In the genomic region with DNA sequence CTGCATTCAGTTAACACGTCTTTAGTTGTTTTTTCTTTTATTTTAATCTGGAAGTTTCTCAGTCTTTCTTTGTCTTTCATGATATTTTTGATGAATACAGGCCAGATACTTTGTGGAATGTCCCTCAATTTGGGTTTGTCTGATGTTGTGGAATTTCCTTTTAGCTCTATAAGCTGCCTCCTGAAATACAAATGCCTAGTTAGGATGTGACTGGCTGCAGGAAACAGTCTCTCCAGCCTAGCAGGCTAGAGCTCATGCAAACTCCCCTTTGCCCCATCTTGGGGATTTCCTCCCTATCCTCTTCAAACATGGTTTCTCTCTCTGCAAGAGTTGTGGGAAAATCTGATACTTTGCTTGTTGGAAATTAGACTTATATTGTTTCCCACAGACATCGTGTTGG, we compare ENCODE assay signal across 25 cellular contexts.
"Had no signal": no experiment of that assay in that cellular context is flagged by ENCODE, and none has a peak within 500 bp of the region (broad histone marks: within the 10 kb centered on the region; RNA-seq: fewer than 3 reads in every experiment).

No MANE protein-coding gene starts in this region.

- H3K27ac ChIP-seq: lower lobe of right lung, prostate gland, SJCRH30, skin epidermis had no signal

- H3K27me3 Mint-ChIP-seq: activated CD4-positive, alpha-beta T cell treated with anti-CD3 and anti-CD28 coated beads, Interleukin-2, amount 10 ng/mL, durations not matched to agents 24 days and 14 days had no signal

- H3K4me3 Mint-ChIP-seq: activated CD4-positive, alpha-beta T cell treated with anti-CD3 and anti-CD28 coated beads, Interleukin-2, amount 10 ng/mL, durations not matched to agents 24 days and 14 days; activated naive CD8-positive, alpha-beta T cell treated with anti-CD3 and anti-CD28 coated beads for 36 hours; activated T-cell treated with anti-CD3 and anti-CD28 coated beads, Interleukin-2, amount 50 U/mL, for 72 hours; naive thymus-derived CD4-positive, alpha-beta T cell had no signal

- H3K4me3 ChIP-seq: lower lobe of right lung, mucosa of descending colon, prostate gland, SJCRH30, skin epidermis had no signal

- DNase-seq: activated CD4-positive, alpha-beta T cell treated with anti-CD3 and anti-CD28 coated beads, Interleukin-2, amount 10 ng/mL, durations not matched to agents 24 days and 14 days; activated CD4-positive, CD25-positive, alpha-beta regulatory T cell; activated CD8-positive, alpha-beta memory T cell treated with anti-CD3 and anti-CD28 coated beads, Interleukin-2, amount 50 U/mL, for 48 hours; activated gamma-delta T cell; activated naive CD8-positive, alpha-beta T cell treated with anti-CD3 and anti-CD28 coated beads for 36 hours; activated T-cell treated with anti-CD3 and anti-CD28 coated beads, Interleukin-2, amount 50 U/mL, for 72 hours; anterior cingulate cortex; foreskin fibroblast; hippocampal formation; lower lobe of right lung; mucosa of descending colon; naive thymus-derived CD4-positive, alpha-beta T cell; right cardiac atrium; SJCRH30; stimulated activated CD4-positive, alpha-beta T cell treated with anti-CD3 and anti-CD28 coated beads, Interleukin-4, amount 100 ng/mL, for 24 hours; stimulated activated naive CD4-positive, alpha-beta T cell treated with Interleukin-2 at 50 U/mL for 16 hours; substantia nigra; SW 1271; trophoblast cell had no signal

- FAIRE-seq: bronchial epithelial cell, colon, TTC549 had no signal

- H3K4me1 Mint-ChIP-seq: activated CD4-positive, alpha-beta T cell treated with anti-CD3 and anti-CD28 coated beads, Interleukin-2, amount 10 ng/mL, durations not matched to agents 24 days and 14 days; activated naive CD8-positive, alpha-beta T cell treated with anti-CD3 and anti-CD28 coated beads for 36 hours had no signal

- ATAC-seq: activated T-cell treated with anti-CD3 and anti-CD28 coated beads, Interleukin-2, amount 50 U/mL, for 72 hours; esophagus mucosa; lower lobe of right lung; mucosa of descending colon; naive thymus-derived CD4-positive, alpha-beta T cell; right cardiac atrium had no signal

- H3K27me3 ChIP-seq: SJCRH30 had no signal

- H3K27ac Mint-ChIP-seq: activated CD4-positive, alpha-beta T cell treated with anti-CD3 and anti-CD28 coated beads, Interleukin-2, amount 10 ng/mL, durations not matched to agents 24 days and 14 days; activated naive CD8-positive, alpha-beta T cell treated with anti-CD3 and anti-CD28 coated beads for 36 hours; activated T-cell treated with anti-CD3 and anti-CD28 coated beads, Interleukin-2, amount 50 U/mL, for 72 hours; naive thymus-derived CD4-positive, alpha-beta T cell had no signal

- H3K9me3 ChIP-seq: lower lobe of right lung, mucosa of descending colon, prostate gland, SJCRH30 had no signal

- H3K36me3 Mint-ChIP-seq: activated naive CD8-positive, alpha-beta T cell treated with anti-CD3 and anti-CD28 coated beads for 36 hours; naive thymus-derived CD4-positive, alpha-beta T cell had no signal

- H3K9me3 Mint-ChIP-seq: activated CD4-positive, alpha-beta T cell treated with anti-CD3 and anti-CD28 coated beads, Interleukin-2, amount 10 ng/mL, durations not matched to agents 24 days and 14 days; activated naive CD8-positive, alpha-beta T cell treated with anti-CD3 and anti-CD28 coated beads for 36 hours had no signal

- H3K36me3 ChIP-seq: lower lobe of right lung, prostate gland, SJCRH30 had no signal

- H3K4me1 ChIP-seq: lower lobe of right lung, prostate gland, SJCRH30 had no signal
